Comparison of ENCODE assay signal across 11 cellular contexts in the genomic region with DNA sequence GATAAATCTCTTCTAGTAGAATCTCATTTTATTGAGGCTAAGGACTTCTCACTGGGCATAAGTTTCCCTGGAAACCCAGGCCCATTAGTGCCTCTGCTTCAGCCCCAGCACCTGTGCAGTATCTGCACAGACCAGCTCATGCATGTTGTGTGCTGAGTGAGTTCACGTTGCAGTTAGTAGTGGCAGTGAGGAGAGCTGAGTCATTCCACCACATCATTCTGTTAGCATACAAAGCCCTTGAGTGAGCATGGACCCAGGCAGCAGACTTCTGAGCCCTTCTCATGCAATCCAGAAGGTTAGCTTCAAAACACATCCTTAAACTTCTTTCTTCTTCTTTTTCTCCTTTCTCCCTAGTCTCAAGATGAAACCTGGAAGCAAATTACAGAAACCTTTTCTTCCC. TPM values are rescaled to one million over a fixed set of nuclear protein-coding genes. Genes with fewer than 3 reads are reported as not detected.
DNase-seq lines count a peak whose midpoint lies in the region; ATAC-seq and TF ChIP-seq lines count a peak whose summit lies in the region.
"Had no signal": no experiment of that assay in that cellular context is flagged by ENCODE, and none has a peak within 500 bp of the region (broad histone marks: within the 10 kb centered on the region; RNA-seq: fewer than 3 reads in every experiment).

No MANE protein-coding gene starts in this region.

- peak; percentile 56 for ATAC-seq in GM21529 (IDR thresholded peaks at IDR 0.05; ENCODE audit: unreplicated experiment)
- ATAC-seq in HG02642 (IDR thresholded peaks at IDR 0.05; ENCODE audit: poor library complexity, unreplicated experiment): no peak
- ATAC-seq in GM21526 (IDR thresholded peaks at IDR 0.05; ENCODE audit: low FRiP score, unreplicated experiment): no peak

- DNase-seq in AG08396 (ENCODE audit: low spot score): peak; percentile 63
- DNase-seq in RPMI7951 (ENCODE audit: low read depth): peak; percentile 82
- DNase-seq in fibroblast of pulmonary artery (ENCODE audit: low read depth): peak; percentile 13
- DNase-seq in dorsolateral prefrontal cortex: no peak
- DNase-seq in NCI-H2171 (lab: John Stamatoyannopoulos, UW): no peak
- DNase-seq: NCI-H774, retina, WERI-Rb-1 had no signal

- TF ChIP-seq CTCF in fibroblast of pulmonary artery (IDR thresholded peaks at IDR 0.05; ENCODE audit: low read length, missing control alignments) (no peak), dorsolateral prefrontal cortex (IDR thresholded peaks at IDR 0.05 in 54 of 56, conservative IDR thresholded peaks at IDR 0.05 in 2 of 56; ENCODE audit: low read depth in 1 of 56, partially characterized antibody in 56 of 56) (no peak)

- no peak overlapping the region for H3K4me3 ChIP-seq in fibroblast of pulmonary artery (replicated peaks; ENCODE audit: low read depth, low read length)
- no peak overlapping the region for H3K4me3 ChIP-seq in dorsolateral prefrontal cortex

- intact Hi-C loops in dorsolateral prefrontal cortex (cut with DNase I): no loop called here

- no peaks in the 10 kb centered on the region for H3K27me3 ChIP-seq in dorsolateral prefrontal cortex

- H3K27ac ChIP-seq in dorsolateral prefrontal cortex: no peak overlapping the region
- H3K27ac ChIP-seq: WERI-Rb-1 had no signal

RNA-seq across cellular contexts. Expression of a gene that starts 45.8 kb away (rescaled TPM):
- 18.1 and 24.2 TPM in 2 replicates for total RNA-seq in RPMI7951 (2014; rRNA removed; shearing (Covaris generic))
- total RNA-seq in dorsolateral prefrontal cortex: 10 to 100 TPM; 39.5 to 83.5 (median 61.4) TPM

Comparison
In these comparisons a context has a peak if more than half of its experiments do, and no peak if none do; other contexts are left out.
1. DNase-seq: peak in AG08396 (single experiment), RPMI7951 (single experiment) and fibroblast of pulmonary artery (single experiment); none in dorsolateral prefrontal cortex (0 of 10) and NCI-H2171 (single experiment).